8 cellular contexts compared by ENCODE assay signal in genomic region chr1:8712413-8713229, GRCh38.
DNase-seq lines count a peak whose midpoint lies in the region; ATAC-seq and TF ChIP-seq lines count a peak whose summit lies in the region.

No MANE protein-coding gene starts in this region.

- H3K4me3 Mint-ChIP-seq in activated naive CD4-positive, alpha-beta T cell treated with anti-CD3 and anti-CD28 coated beads, Interleukin-2, amount 50 U/mL, for 24 hours = peak overlapping the region; percentile 60

- no peak overlapping the region for H3K27ac Mint-ChIP-seq in activated naive CD4-positive, alpha-beta T cell treated with anti-CD3 and anti-CD28 coated beads, Interleukin-2, amount 50 U/mL, for 24 hours

- H3K27me3 ChIP-seq in WERI-Rb-1 (ENCODE audit: insufficient read depth, low read depth, severe bottlenecking) = no peaks in the 10 kb centered on the region

- H3K27me3 Mint-ChIP-seq in activated naive CD4-positive, alpha-beta T cell treated with anti-CD3 and anti-CD28 coated beads, Interleukin-2, amount 50 U/mL, for 24 hours = peaks cover 2% of the 10 kb centered on the region

- no peak overlapping the region for H3K4me3 ChIP-seq in WERI-Rb-1 (ENCODE audit: low read depth, low read length)

- H3K4me1 Mint-ChIP-seq in activated naive CD4-positive, alpha-beta T cell treated with anti-CD3 and anti-CD28 coated beads, Interleukin-2, amount 50 U/mL, for 24 hours = peaks cover 23% of the 10 kb centered on the region

- peaks cover 5% of the 10 kb centered on the region for H3K36me3 Mint-ChIP-seq in activated naive CD4-positive, alpha-beta T cell treated with anti-CD3 and anti-CD28 coated beads, Interleukin-2, amount 50 U/mL, for 24 hours

- no peaks in the 10 kb centered on the region for H3K9me3 Mint-ChIP-seq in activated naive CD4-positive, alpha-beta T cell treated with anti-CD3 and anti-CD28 coated beads, Interleukin-2, amount 50 U/mL, for 24 hours

- DNase-seq in activated naive CD4-positive, alpha-beta T cell treated with Interleukin-2 at 50 U/mL for 16 hours = no peak
- DNase-seq in NCI-H2171 treated with DMSO at 0.1 percent for 48 hours (lab: John Stamatoyannopoulos, UW) (peak; percentile 80), WERI-Rb-1 (no peak), germinal center (ENCODE audit: low spot score) (peak; percentile 42), pulmonary artery endothelial cell (ENCODE audit: low read depth, low spot score) (peak; percentile 87)

- no peak for TF ChIP-seq CTCF in WERI-Rb-1 (IDR thresholded peaks at IDR 0.05; ENCODE audit: low read depth, low read length)

- no peaks in the 10 kb centered on the region for H3K36me3 ChIP-seq in WERI-Rb-1

- ATAC-seq in GM18858 (IDR thresholded peaks at IDR 0.05; ENCODE audit: unreplicated experiment) (no peak), HG02642 (IDR thresholded peaks at IDR 0.05; ENCODE audit: poor library complexity, unreplicated experiment) (no peak)

- H3K9me3 ChIP-seq in WERI-Rb-1 (ENCODE audit: severe bottlenecking) = no peaks in the 10 kb centered on the region

- H3K27ac ChIP-seq in WERI-Rb-1 = peak overlapping the region; percentile 16; the same call in 1 of the 2 replicates

Comparison
In these comparisons a context has a peak if more than half of its experiments do, and no peak if none do; other contexts are left out.
1. DNase-seq: peak in NCI-H2171 treated with DMSO at 0.1 percent for 48 hours (single experiment), germinal center (single experiment) and pulmonary artery endothelial cell (single experiment); none in activated naive CD4-positive, alpha-beta T cell treated with Interleukin-2 at 50 U/mL for 16 hours (single experiment) and WERI-Rb-1 (single experiment).